ENCODE assay signal across 1 cellular context in the genomic region with DNA sequence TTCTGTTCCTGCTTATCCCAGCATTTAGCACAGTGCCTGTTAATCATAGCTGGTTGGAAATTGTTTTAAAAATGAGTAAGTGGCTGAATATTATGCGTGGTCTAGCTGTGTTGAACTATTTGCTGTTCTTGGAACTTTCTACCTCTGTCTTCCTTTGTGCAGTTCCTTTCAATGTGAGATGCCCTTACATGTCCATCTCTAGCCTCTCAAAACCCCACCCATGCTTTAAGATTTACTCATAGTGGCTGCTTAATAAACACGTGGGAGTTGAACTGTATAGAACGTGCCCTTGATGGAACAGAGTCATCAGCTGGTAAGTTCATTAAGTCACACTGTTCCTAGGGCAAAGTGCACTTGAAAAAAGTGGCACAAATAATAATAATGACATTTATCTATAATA.
TF ChIP-seq lines count a peak whose summit lies in the region.

No MANE protein-coding gene starts in this region.

TF ChIP-seq in H1, 55 proteins besides CTCF, POLR2A, EP300 and RAD21 (continued from another document):
- TF ChIP-seq YY1 (IDR thresholded peaks at IDR 0.05; ENCODE audit: low read depth, low read length), result no peak
- no peak for TF ChIP-seq POLR2AphosphoS5 (IDR thresholded peaks at IDR 0.05; ENCODE audit: low read depth, low read length)
- TF ChIP-seq, protein P1, sequence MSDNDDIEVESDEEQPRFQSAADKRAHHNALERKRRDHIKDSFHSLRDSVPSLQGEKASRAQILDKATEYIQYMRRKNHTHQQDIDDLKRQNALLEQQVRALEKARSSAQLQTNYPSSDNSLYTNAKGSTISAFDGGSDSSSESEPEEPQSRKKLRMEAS (IDR thresholded peaks at IDR 0.05), result no peak
- no peak for TF ChIP-seq CBX5 (IDR thresholded peaks at IDR 0.05; ENCODE audit: low read depth, low read length)
- no peak for TF ChIP-seq NANOG (IDR thresholded peaks at IDR 0.05; ENCODE audit: insufficient read depth, low read depth, low read length, poor library complexity, severe bottlenecking)
- TF ChIP-seq SP4 (IDR thresholded peaks at IDR 0.05; ENCODE audit: low read length), result no peak
- TF ChIP-seq SP1 (IDR thresholded peaks at IDR 0.05; ENCODE audit: low read depth, low read length), result no peak
- TF ChIP-seq GABPA (IDR thresholded peaks at IDR 0.05; ENCODE audit: borderline replicate concordance, insufficient read depth, low read length), result no peak
- TF ChIP-seq MAFK (IDR thresholded peaks at IDR 0.05; ENCODE audit: low read depth, low read length), result no peak
TF ChIP-seq in H1: peak in this region for 0.
